Comparison of ENCODE assay signal across 19 cellular contexts in the genomic region with DNA sequence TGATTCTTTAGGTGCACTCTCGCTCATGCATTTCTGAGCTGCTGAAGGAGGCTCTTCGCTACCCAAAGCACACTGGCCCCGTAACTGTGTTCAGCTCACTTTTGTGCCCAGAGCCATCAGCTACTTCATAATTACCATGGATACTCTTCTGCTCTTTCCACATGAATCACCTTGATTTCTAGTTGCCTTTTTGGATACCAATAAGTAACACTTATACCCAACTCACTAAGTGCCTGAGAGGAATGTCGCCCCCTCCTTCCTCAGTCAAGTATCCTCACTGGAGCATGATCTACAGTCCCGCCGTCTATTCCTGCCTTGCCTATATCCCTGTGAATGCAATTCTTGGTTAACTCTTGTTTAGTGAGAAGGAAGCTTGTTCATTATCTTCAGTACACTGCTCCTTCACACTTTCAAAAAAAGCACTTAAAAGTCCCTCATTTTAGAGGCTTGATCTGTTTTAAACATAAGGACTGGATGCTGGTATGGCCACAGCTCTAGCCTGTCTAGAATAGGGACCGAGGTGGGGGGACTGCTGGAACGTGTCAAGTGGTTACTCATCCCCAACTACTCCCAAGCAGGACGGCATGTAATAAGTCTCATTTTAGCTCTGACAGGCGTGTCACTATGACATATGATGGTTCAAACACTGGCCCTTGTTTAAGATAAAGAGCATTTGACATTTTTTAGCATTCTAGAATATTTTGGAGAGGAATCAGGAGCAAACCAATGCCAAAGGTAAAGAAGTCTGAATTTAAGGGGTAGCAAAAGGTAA. TPM values are rescaled to one million over a fixed set of nuclear protein-coding genes. Genes with fewer than 3 reads are reported as not detected.
DNase-seq lines count a peak whose midpoint lies in the region; ATAC-seq, FAIRE-seq and TF ChIP-seq lines count a peak whose summit lies in the region.
"Had no signal": no experiment of that assay in that cellular context is flagged by ENCODE, and none has a peak within 500 bp of the region (broad histone marks: within the 10 kb centered on the region; RNA-seq: fewer than 3 reads in every experiment).

No MANE protein-coding gene starts in this region.

- H3K4me3 ChIP-seq in left ventricle myocardium inferior (no peak overlapping the region), gastrocnemius medialis (peak overlapping the region in 1 of 4 donors; percentile 5)
- H3K4me3 ChIP-seq: Peyer's patch had no signal

- no peaks in the 10 kb centered on the region for H3K27me3 Mint-ChIP-seq in activated CD4-positive, alpha-beta memory T cell treated with anti-CD3 and anti-CD28 coated beads for 36 hours

- H3K4me1 Mint-ChIP-seq in activated CD4-positive, alpha-beta memory T cell treated with anti-CD3 and anti-CD28 coated beads for 36 hours (ENCODE audit: low read depth): no peaks in the 10 kb centered on the region

- FAIRE-seq in urothelium cell line (lab: Jason Lieb, UNC): no peak
- FAIRE-seq: A204.1, G401.6, GM12891, GM19239 had no signal

- peaks cover 6% of the 10 kb centered on the region for H3K36me3 Mint-ChIP-seq in activated CD4-positive, alpha-beta memory T cell treated with anti-CD3 and anti-CD28 coated beads for 36 hours
- H3K36me3 Mint-ChIP-seq: IgD-negative memory B cell had no signal

- no peak for TF ChIP-seq POLR2A in gastrocnemius medialis (IDR thresholded peaks at IDR 0.05)

- H3K36me3 ChIP-seq in left ventricle myocardium inferior (no peaks in the 10 kb centered on the region), gastrocnemius medialis (no peaks in the 10 kb centered on the region)

- DNase-seq in left ventricle myocardium inferior: no peak
- no peak for DNase-seq in Right ventricle myocardium inferior (ENCODE audit: missing footprints)
- DNase-seq in kidney tubule cell (ENCODE audit: low spot score): peak; percentile 31
- DNase-seq in gastrocnemius medialis: no peak
- DNase-seq in activated CD8-positive, alpha-beta memory T cell treated with anti-CD3 and anti-CD28 coated beads for 24 hours: no peak
- DNase-seq in urothelium cell line (ENCODE audit: low spot score): no peak
- no peak for DNase-seq in superior temporal gyrus (ENCODE audit: extremely low spot score)
- no peak for DNase-seq in activated CD4-positive, alpha-beta memory T cell treated with anti-CD3 and anti-CD28 coated beads for 36 hours
- DNase-seq: DMS79 treated with DMSO at 0.1 percent for 48 hours, NCI-H1930, NCI-H524, Peyer's patch had no signal

- no peak overlapping the region for H3K4me3 Mint-ChIP-seq in activated CD4-positive, alpha-beta memory T cell treated with anti-CD3 and anti-CD28 coated beads for 36 hours
- H3K4me3 Mint-ChIP-seq: CD14-positive monocyte, IgD-negative memory B cell had no signal

- no peak overlapping the region for H3K27ac Mint-ChIP-seq in activated CD4-positive, alpha-beta memory T cell treated with anti-CD3 and anti-CD28 coated beads for 36 hours

- TF ChIP-seq CTCF in left ventricle myocardium inferior (IDR thresholded peaks at IDR 0.05; ENCODE audit: borderline replicate concordance) (no peak), gastrocnemius medialis (IDR thresholded peaks at IDR 0.05 in 4 of 5, conservative IDR thresholded peaks at IDR 0.05 in 1 of 5) (no peak)

- peaks cover 9% of the 10 kb centered on the region for H3K9me3 Mint-ChIP-seq in activated CD4-positive, alpha-beta memory T cell treated with anti-CD3 and anti-CD28 coated beads for 36 hours

- H3K27ac ChIP-seq in left ventricle myocardium inferior (replicated peaks) (peak overlapping the region; percentile 69), gastrocnemius medialis (peak overlapping the region; percentile 95 to 96 (median 96))
- H3K27ac ChIP-seq: Peyer's patch had no signal

- ATAC-seq in Right ventricle myocardium inferior (no peak), gastrocnemius medialis (peak; percentile 21 to 41)
- ATAC-seq: HCT116 had no signal

- POLR2A ChIA-PET in activated CD4-positive, alpha-beta memory T cell treated with anti-CD3 and anti-CD28 coated beads for 36 hours (lab: Charles Lee): no interaction called here

- in situ Hi-C loops in gastrocnemius medialis (cut with MboI; ENCODE audit: low sequenced_read_pairs in 4 of 4): no loop called here

- CTCF ChIA-PET in activated CD4-positive, alpha-beta memory T cell treated with anti-CD3 and anti-CD28 coated beads for 36 hours (lab: Charles Lee): no interaction called here

- H3K4me1 ChIP-seq in left ventricle myocardium inferior: peaks cover 74% of the 10 kb centered on the region
- peaks cover 82 to 89% of the 10 kb centered on the region in 2 donors for H3K4me1 ChIP-seq in gastrocnemius medialis
- H3K4me1 ChIP-seq: Peyer's patch had no signal

- H3K27me3 ChIP-seq in left ventricle myocardium inferior (ENCODE audit: low read depth) (no peaks in the 10 kb centered on the region), gastrocnemius medialis (no peaks in the 10 kb centered on the region)
- H3K27me3 ChIP-seq: Peyer's patch had no signal

- intact Hi-C loops in left ventricle myocardium inferior (cut with micrococcal nuclease) (no loop called here), Right ventricle myocardium inferior (cut with DNase I) (no loop called here), gastrocnemius medialis (cut with DNase I; ENCODE audit: low total_unique reads) (no loop called here)
- intact Hi-C loops in activated CD4-positive, alpha-beta memory T cell treated with anti-CD3 and anti-CD28 coated beads for 36 hours (cut with micrococcal nuclease): no loop called here

- H3K9me3 ChIP-seq in left ventricle myocardium inferior (replicated peaks) (no peaks in the 10 kb centered on the region), gastrocnemius medialis (no peaks in the 10 kb centered on the region)
- H3K9me3 ChIP-seq: Peyer's patch had no signal

RNA-seq across cellular contexts. Expression of a gene that starts 23.7 kb away (rescaled TPM):
- total RNA-seq in left ventricle myocardium inferior (403 TPM), Right ventricle myocardium inferior (327 TPM), gastrocnemius medialis (1,000 to 10,000 TPM; 1,040 to 1,354 (median 1,121) TPM)
- total RNA-seq in activated CD4-positive, alpha-beta memory T cell treated with anti-CD3 and anti-CD28 coated beads for 36 hours: 10 to 100 TPM in 1 of 2 experiments, 1 to 10 TPM in 1; 9.4 to 12.0 TPM

Comparison
In these comparisons a context has a peak if more than half of its experiments do, and no peak if none do; other contexts are left out.
1. RNA of a gene that starts 23.7 kb away (total RNA-seq): 1,040 to 1,354 TPM in gastrocnemius medialis, 403 TPM in left ventricle myocardium inferior (single experiment) and 327 TPM in Right ventricle myocardium inferior (single experiment); 9.4 to 12.0 TPM in activated CD4-positive, alpha-beta memory T cell treated with anti-CD3 and anti-CD28 coated beads for 36 hours; every median in the first group is over 10 times any median in the second.